ENCODE assay signal across 8 cellular contexts in the genomic region with DNA sequence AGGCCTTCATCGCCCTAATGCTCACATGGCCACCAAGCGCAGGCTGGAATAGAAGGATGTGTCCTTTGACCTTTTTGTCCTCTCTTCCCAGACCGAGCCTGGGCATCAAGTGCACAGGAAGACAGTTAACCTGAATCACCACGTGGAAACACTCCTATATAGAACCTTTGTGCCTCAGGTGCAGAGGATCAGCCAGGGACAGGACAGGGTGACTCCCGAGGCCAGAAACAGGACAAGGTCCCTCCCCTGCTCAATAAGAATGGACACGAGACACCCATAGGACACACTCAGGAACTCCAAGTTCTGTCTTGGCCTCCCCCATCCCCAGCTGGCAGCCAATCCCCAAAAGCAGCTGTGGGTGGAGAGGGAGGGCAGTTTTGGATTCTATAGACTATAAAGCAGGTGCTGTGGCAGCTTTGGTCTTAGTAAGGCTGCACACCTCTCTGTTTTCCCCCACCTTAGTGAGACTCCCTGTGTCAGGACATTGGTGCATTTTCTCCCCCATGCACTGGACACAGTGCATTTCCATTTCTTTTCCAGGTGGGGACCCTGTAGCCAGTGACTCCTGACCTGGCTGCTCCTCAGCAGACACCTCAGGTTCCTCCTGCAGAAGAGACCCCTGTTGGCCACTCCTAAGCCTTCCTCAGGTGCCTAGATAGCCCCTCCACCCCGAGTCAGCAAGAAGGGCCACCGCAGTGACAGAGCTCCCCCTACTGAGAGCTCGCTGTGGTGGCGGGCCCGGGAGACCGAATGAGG. TPM values are rescaled to one million over a fixed set of nuclear protein-coding genes. Genes with fewer than 3 reads are reported as not detected.
DNase-seq lines count a peak whose midpoint lies in the region; ATAC-seq and TF ChIP-seq lines count a peak whose summit lies in the region.

No MANE protein-coding gene starts in this region.

- TF ChIP-seq CTCF in foreskin keratinocyte (conservative IDR thresholded peaks at IDR 0.05) (peak; percentile 76), retinal pigment epithelial cell (conservative IDR thresholded peaks at IDR 0.05; ENCODE audit: low read depth, low read length) (peak; percentile 86)

- ATAC-seq in GM19351 (IDR thresholded peaks at IDR 0.05; ENCODE audit: unreplicated experiment) (peak; percentile 78), HG03354 (IDR thresholded peaks at IDR 0.05; ENCODE audit: poor library complexity, severe bottlenecking, unreplicated experiment) (peak; percentile 82), foreskin keratinocyte (peak; percentile 37), HG03196 (IDR thresholded peaks at IDR 0.05; ENCODE audit: unreplicated experiment) (no peak)

- H3K4me3 ChIP-seq in retinal pigment epithelial cell (ENCODE audit: low read length), result no peak overlapping the region

- H3K4me1 ChIP-seq in foreskin keratinocyte, result peaks cover 8% of the 10 kb centered on the region

- peak; percentile 71 for DNase-seq in COLO668 (lab: John Stamatoyannopoulos, UW; ENCODE audit: unreplicated experiment)
- peak; percentile 96 for DNase-seq in NCI-H69 (lab: John Stamatoyannopoulos, UW)
- peak; percentile 52 for DNase-seq in activated T-cell treated with anti-CD3 and anti-CD28 coated beads, Interleukin-2, amount 50 U/mL, for 1 hour
- no peak for DNase-seq in foreskin keratinocyte
- DNase-seq in retinal pigment epithelial cell (ENCODE audit: low read depth), result no peak

- H3K27me3 ChIP-seq in foreskin keratinocyte, result peaks cover 12% of the 10 kb centered on the region

- no peak overlapping the region for H3K27ac ChIP-seq in foreskin keratinocyte

RNA-seq across cellular contexts. Expression of gene POU2AF1, which starts 43.6 kb away (rescaled TPM):
- not detected in 2 replicates for total RNA-seq in foreskin keratinocyte
- polyA plus RNA-seq in foreskin keratinocyte, result not detected in 2 replicates

Comparison
In these comparisons a context has a peak if more than half of its experiments do, and no peak if none do; other contexts are left out.
1. DNase-seq: peak in COLO668 (single experiment), NCI-H69 (single experiment) and activated T-cell treated with anti-CD3 and anti-CD28 coated beads, Interleukin-2, amount 50 U/mL, for 1 hour (single experiment); none in foreskin keratinocyte (0 of 2) and retinal pigment epithelial cell (single experiment).